ENCODE assay signal across 12 cellular contexts in the genomic region with DNA sequence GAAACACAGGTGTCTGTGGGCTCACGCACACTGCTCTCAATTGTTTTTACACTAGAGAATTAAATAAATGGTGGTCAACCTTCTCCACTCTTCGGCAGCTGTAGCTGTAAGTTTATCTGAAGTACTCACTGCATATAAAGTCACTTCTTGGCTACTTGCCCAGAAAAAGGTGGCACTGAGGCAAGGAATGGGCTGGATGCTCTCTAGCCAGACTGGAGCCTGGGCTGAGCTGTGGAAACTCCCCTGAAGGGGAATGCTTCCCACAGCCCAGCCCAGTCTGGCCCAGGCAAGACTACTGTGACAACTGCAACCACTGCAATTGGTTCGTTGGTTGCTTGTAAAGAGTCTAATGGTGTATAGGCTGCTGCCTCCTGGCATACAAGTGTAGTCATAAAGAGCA. TPM values are rescaled to one million over a fixed set of nuclear protein-coding genes. Genes with fewer than 3 reads are reported as not detected.
DNase-seq lines count a peak whose midpoint lies in the region; TF ChIP-seq lines count a peak whose summit lies in the region.
"Had no signal": no experiment of that assay in that cellular context is flagged by ENCODE, and none has a peak within 500 bp of the region (broad histone marks: within the 10 kb centered on the region; RNA-seq: fewer than 3 reads in every experiment).

No MANE protein-coding gene starts in this region.

- H3K27me3 ChIP-seq in dorsolateral prefrontal cortex: no peaks in the 10 kb centered on the region

- intact Hi-C loops in dorsolateral prefrontal cortex (cut with DNase I): no loop called here
- intact Hi-C loops in lower leg skin (cut with DNase I; ENCODE audit: low total_unique reads): no loop called here

- peak; percentile 19 for DNase-seq in Daoy (ENCODE audit: low read depth)
- peak; percentile 61 for DNase-seq in NCI-H2107 treated with DMSO at 0.1 percent for 48 hours (lab: John Stamatoyannopoulos, UW; ENCODE audit: unreplicated experiment)
- DNase-seq in dorsolateral prefrontal cortex: no peak
- DNase-seq in lower leg skin (ENCODE audit: low spot score in 2 of 2): no peak
- no peak for DNase-seq in activated CD8-positive, alpha-beta memory T cell treated with anti-CD3 and anti-CD28 coated beads for 24 hours
- DNase-seq in NOMO-1 treated with dmso at 0.1 percent for 144 hours (lab: John Stamatoyannopoulos, UW; ENCODE audit: unreplicated experiment): no peak
- DNase-seq in SIG-M5 treated with dmso at 0.1 percent for 504 hours (lab: John Stamatoyannopoulos, UW; ENCODE audit: unreplicated experiment): no peak
- DNase-seq: Caco-2; NCI-H774; stimulated activated CD4-positive, alpha-beta T cell treated with anti-CD3 and anti-CD28 coated beads, Interleukin-12 subunit alpha, Interleukin-12 subunit beta, amount 100 ng/mL, for 4 hours had no signal

- H3K4me3 Mint-ChIP-seq in nephron: no peak overlapping the region
- H3K4me3 Mint-ChIP-seq: stimulated activated naive CD8-positive, alpha-beta T cell treated with anti-CD3 and anti-CD28 coated beads, Interleukin-15, Interleukin-2, amounts not matched to agents 100 ng/mL and 50 ng/mL, for 24 hours had no signal

- TF ChIP-seq CTCF in dorsolateral prefrontal cortex (IDR thresholded peaks at IDR 0.05 in 54 of 56, conservative IDR thresholded peaks at IDR 0.05 in 2 of 56; ENCODE audit: low read depth in 1 of 56, partially characterized antibody in 56 of 56): no peak
- no peak for TF ChIP-seq CTCF in nephron (IDR thresholded peaks at IDR 0.05; ENCODE audit: unreplicated experiment in 3 of 3)
- TF ChIP-seq CTCF in lower leg skin (IDR thresholded peaks at IDR 0.05): no peak

- H3K36me3 Mint-ChIP-seq in nephron (ENCODE audit: low read depth): peaks cover 67% of the 10 kb centered on the region

- peak overlapping the region; percentile 44 to 74 (median 50) for H3K27ac Mint-ChIP-seq in nephron
- H3K27ac Mint-ChIP-seq: stimulated activated naive CD8-positive, alpha-beta T cell treated with anti-CD3 and anti-CD28 coated beads, Interleukin-15, Interleukin-2, amounts not matched to agents 100 ng/mL and 50 ng/mL, for 24 hours had no signal

- H3K4me3 ChIP-seq in dorsolateral prefrontal cortex (no peak overlapping the region), lower leg skin (ENCODE audit: low read depth, poor library complexity, severe bottlenecking) (no peak overlapping the region)

- 63 to 74% methylated on average over 3 of the region's 3 CpGs for WGBS in lower leg skin, 2 donors

- no peaks in the 10 kb centered on the region for H3K9me3 Mint-ChIP-seq in nephron
- H3K9me3 Mint-ChIP-seq: stimulated activated naive CD8-positive, alpha-beta T cell treated with anti-CD3 and anti-CD28 coated beads, Interleukin-15, Interleukin-2, amounts not matched to agents 100 ng/mL and 50 ng/mL, for 24 hours had no signal

- TF ChIP-seq POLR2A in lower leg skin (IDR thresholded peaks at IDR 0.05): no peak

- H3K27ac ChIP-seq in dorsolateral prefrontal cortex: peak overlapping the region in 52 of 59 donors; percentile 1 to 83 (median 62)

- H3K4me1 Mint-ChIP-seq in nephron: peaks cover 28% of the 10 kb centered on the region

- no peaks in the 10 kb centered on the region for H3K27me3 Mint-ChIP-seq in nephron (ENCODE audit: low read depth)
- H3K27me3 Mint-ChIP-seq: stimulated activated naive CD8-positive, alpha-beta T cell treated with anti-CD3 and anti-CD28 coated beads, Interleukin-15, Interleukin-2, amounts not matched to agents 100 ng/mL and 50 ng/mL, for 24 hours had no signal

RNA-seq across cellular contexts. Expression of a gene that starts 4.5 kb away (rescaled TPM):
- 0.17 and 0.68 TPM in 2 replicates for total RNA-seq in Daoy (2014; rRNA removed; shearing (Covaris generic))
- total RNA-seq in dorsolateral prefrontal cortex (1 to 10 TPM in 118 of 120 experiments, under 1 TPM in 2; 0.97 to 7.5 (median 2.9) TPM), lower leg skin (1 to 10 TPM in 2 of 4 donors, under 1 TPM in 1, not detected in 1; 0.84 to 2.0 (median 1.8) TPM)

RNA-seq across cellular contexts. Expression of a gene that starts 11.5 kb away (rescaled TPM):
- 287 and 294 TPM in 2 replicates for total RNA-seq in Daoy (2014; rRNA removed; shearing (Covaris generic))
- 100 to 1,000 TPM; 166 to 403 (median 290) TPM for total RNA-seq in dorsolateral prefrontal cortex
- 100 to 1,000 TPM in 2 of 4 donors, 10 to 100 TPM in 2; 56.0 to 122 (median 88.0) TPM for total RNA-seq in lower leg skin

RNA-seq across cellular contexts. Expression of a gene that starts 11.7 kb away (rescaled TPM):
- 0.17 TPM in 1 of 2 replicates, not detected in the other for total RNA-seq in Daoy (2014; rRNA removed; shearing (Covaris generic))
- 1 to 10 TPM in 95 of 120 experiments, under 1 TPM in 25; 0.34 to 3.8 (median 1.4) TPM for total RNA-seq in dorsolateral prefrontal cortex
- total RNA-seq in lower leg skin: under 1 TPM; 0.17 to 0.44 (median 0.36) TPM

RNA-seq across cellular contexts. Expression of a gene that starts 47.5 kb away (rescaled TPM):
- 8.2 and 8.3 TPM in 2 replicates for total RNA-seq in Daoy (2014; rRNA removed; shearing (Covaris generic))
- total RNA-seq in dorsolateral prefrontal cortex: 10 to 100 TPM; 14.1 to 91.8 (median 29.3) TPM
- 1 to 10 TPM; 1.2 to 3.8 (median 2.2) TPM for total RNA-seq in lower leg skin

Comparison
In these comparisons a context has a peak if more than half of its experiments do, and no peak if none do; other contexts are left out.
1. DNase-seq: peak in Daoy (single experiment) and NCI-H2107 treated with DMSO at 0.1 percent for 48 hours (single experiment); none in dorsolateral prefrontal cortex (0 of 10), lower leg skin (0 of 2), activated CD8-positive, alpha-beta memory T cell treated with anti-CD3 and anti-CD28 coated beads for 24 hours (single experiment), NOMO-1 treated with dmso at 0.1 percent for 144 hours (single experiment) and SIG-M5 treated with dmso at 0.1 percent for 504 hours (single experiment).